20 cellular contexts compared by ENCODE assay signal in the genomic region with DNA sequence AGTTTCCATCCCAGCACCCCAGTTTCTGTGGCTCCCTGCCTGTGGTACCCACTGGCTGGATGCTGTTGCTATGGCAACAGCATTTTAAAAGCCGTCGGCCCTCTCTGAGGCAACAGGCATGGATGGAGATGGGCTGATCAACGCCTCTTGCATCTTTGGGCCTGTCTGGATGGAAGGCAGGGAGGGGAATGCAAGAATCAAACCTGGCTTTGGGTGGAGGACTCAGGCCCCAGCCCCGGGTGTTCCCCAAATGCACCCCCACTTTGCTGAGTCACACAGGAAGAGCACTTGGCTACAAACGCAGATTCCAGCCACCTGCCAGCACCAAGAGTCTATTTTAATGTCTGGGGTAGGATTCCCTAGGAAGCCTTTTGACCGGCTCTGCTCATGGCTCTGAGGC. TPM values are rescaled to one million over a fixed set of nuclear protein-coding genes. Genes with fewer than 3 reads are reported as not detected.
DNase-seq lines count a peak whose midpoint lies in the region; ATAC-seq and TF ChIP-seq lines count a peak whose summit lies in the region.
"Had no signal": no experiment of that assay in that cellular context is flagged by ENCODE, and none has a peak within 500 bp of the region (broad histone marks: within the 10 kb centered on the region; RNA-seq: fewer than 3 reads in every experiment).

No MANE protein-coding gene starts in this region.

- H3K4me3 Mint-ChIP-seq in chondrocyte (ENCODE audit: unreplicated experiment) (no peak overlapping the region), type B pancreatic cell (no peak overlapping the region)
- H3K4me3 Mint-ChIP-seq: CD4-positive, CD25-positive, alpha-beta regulatory T cell had no signal

- no peak for TF ChIP-seq CTCF in chondrocyte (IDR thresholded peaks at IDR 0.05)
- no peak for TF ChIP-seq CTCF in type B pancreatic cell (conservative IDR thresholded peaks at IDR 0.05)

- H3K9me3 ChIP-seq in MG63, result peaks cover 8% of the 10 kb centered on the region
- H3K9me3 ChIP-seq: ascending aorta, prostate gland had no signal

- DNase-seq in Daoy (ENCODE audit: low read depth), result peak; percentile 58
- DNase-seq in MG63, result peak; percentile 94
- DNase-seq in chondrocyte (ENCODE audit: low spot score), result peak; percentile 39
- DNase-seq in occipital lobe (lab: John Stamatoyannopoulos, UW), result peak; percentile 26
- DNase-seq in stimulated activated CD4-positive, alpha-beta T cell treated with anti-CD3 and anti-CD28 coated beads, Interleukin-1b, Interleukin-23, amount 100 ng/mL, for 48 hours, result no peak
- DNase-seq in type B pancreatic cell (ENCODE audit: extremely low spot score, unreplicated experiment), result no peak
- DNase-seq: activated CD4-positive, alpha-beta T cell treated with anti-CD3 and anti-CD28 coated beads, Interleukin-2, amount 50 U/mL, for 1 hour; CD4-positive, CD25-positive, alpha-beta regulatory T cell; effector memory CD4-positive, alpha-beta T cell; foreskin melanocyte; NCI-H146; NCI-H526 treated with DMSO at 0.1 percent for 48 hours; stimulated activated CD8-positive, alpha-beta memory T cell treated with anti-CD3 and anti-CD28 coated beads, Interleukin-4, amount 100 ng/mL, for 48 hours had no signal

- H3K4me3 ChIP-seq in MG63, result no peak overlapping the region
- H3K4me3 ChIP-seq: ascending aorta, prostate gland had no signal

- H3K4me1 Mint-ChIP-seq in chondrocyte (ENCODE audit: low read depth), result peaks cover 35% of the 10 kb centered on the region
- H3K4me1 Mint-ChIP-seq in type B pancreatic cell (ENCODE audit: unreplicated experiment), result peaks cover 13% of the 10 kb centered on the region
- H3K4me1 Mint-ChIP-seq: CD4-positive, CD25-positive, alpha-beta regulatory T cell had no signal

- no peaks in the 10 kb centered on the region for H3K36me3 Mint-ChIP-seq in chondrocyte (ENCODE audit: low read depth)
- H3K36me3 Mint-ChIP-seq in type B pancreatic cell, result no peaks in the 10 kb centered on the region
- H3K36me3 Mint-ChIP-seq: CD4-positive, CD25-positive, alpha-beta regulatory T cell had no signal

- ATAC-seq in GM19455 (IDR thresholded peaks at IDR 0.05; ENCODE audit: unreplicated experiment) (no peak), GM19328 (IDR thresholded peaks at IDR 0.05; ENCODE audit: unreplicated experiment) (no peak)
- ATAC-seq: Panc1 had no signal

- H3K27ac Mint-ChIP-seq in chondrocyte (ENCODE audit: unreplicated experiment) (no peak overlapping the region), type B pancreatic cell (no peak overlapping the region)
- H3K27ac Mint-ChIP-seq: CD4-positive, CD25-positive, alpha-beta regulatory T cell had no signal

- no peaks in the 10 kb centered on the region for H3K27me3 Mint-ChIP-seq in chondrocyte (ENCODE audit: low read depth)
- H3K27me3 Mint-ChIP-seq in type B pancreatic cell, result no peaks in the 10 kb centered on the region

- H3K27me3 ChIP-seq in MG63, result no peaks in the 10 kb centered on the region
- H3K27me3 ChIP-seq: ascending aorta had no signal

- peaks cover 8% of the 10 kb centered on the region for H3K9me3 Mint-ChIP-seq in chondrocyte (ENCODE audit: low read depth)
- no peaks in the 10 kb centered on the region for H3K9me3 Mint-ChIP-seq in type B pancreatic cell

- no peaks in the 10 kb centered on the region for H3K36me3 ChIP-seq in MG63
- H3K36me3 ChIP-seq: ascending aorta, prostate gland had no signal

RNA-seq across cellular contexts. Expression of a gene that starts 45.7 kb away (rescaled TPM):
- total RNA-seq in Daoy (2014; rRNA removed; shearing (Covaris generic)), result 27.3 and 33.4 TPM in 2 replicates
- total RNA-seq in MG63 (2014; rRNA removed; shearing (Covaris generic); ENCODE audit: low replicate concordance), result 82.5 and 111 TPM in 2 replicates
- total RNA-seq in chondrocyte, result 7.1 to 22.3 TPM (median 17.7 TPM) in 3 replicates
- 3.7 TPM for total RNA-seq in occipital lobe
- 28.6 and 31.7 TPM in 2 replicates for total RNA-seq in type B pancreatic cell (ENCODE audit: low replicate concordance)
- total RNA-seq: CD4-positive, CD25-positive, alpha-beta regulatory T cell had no signal

RNA-seq across cellular contexts. Expression of a gene that starts 49.8 kb away (rescaled TPM):
- total RNA-seq in Daoy (2014; rRNA removed; shearing (Covaris generic)), result 0.30 and 1.0 TPM in 2 replicates
- 1.2 and 1.5 TPM in 2 replicates for total RNA-seq in MG63 (2014; rRNA removed; shearing (Covaris generic); ENCODE audit: low replicate concordance)
- total RNA-seq in chondrocyte (17.6 to 18.8 TPM (median 17.8 TPM) in 3 replicates), occipital lobe (0.94 TPM), type B pancreatic cell (ENCODE audit: low replicate concordance) (4.7 TPM in 1 of 2 replicates, not detected in the other)
- total RNA-seq: CD4-positive, CD25-positive, alpha-beta regulatory T cell; G401; T-helper 2 cell treated with Interferon-gamma antibody and Interleukin-4, amounts not matched to agents 100 ng/mL and 5 ng/mL, for 36 hours had no signal

Comparison
In these comparisons a context has a peak if more than half of its experiments do, and no peak if none do; other contexts are left out.
1. DNase-seq: peak in Daoy (single experiment), MG63 (single experiment), chondrocyte (single experiment) and occipital lobe (single experiment); none in stimulated activated CD4-positive, alpha-beta T cell treated with anti-CD3 and anti-CD28 coated beads, Interleukin-1b, Interleukin-23, amount 100 ng/mL, for 48 hours (single experiment) and type B pancreatic cell (single experiment).